ENCODE assay signal across 1 cellular context in the genomic region with DNA sequence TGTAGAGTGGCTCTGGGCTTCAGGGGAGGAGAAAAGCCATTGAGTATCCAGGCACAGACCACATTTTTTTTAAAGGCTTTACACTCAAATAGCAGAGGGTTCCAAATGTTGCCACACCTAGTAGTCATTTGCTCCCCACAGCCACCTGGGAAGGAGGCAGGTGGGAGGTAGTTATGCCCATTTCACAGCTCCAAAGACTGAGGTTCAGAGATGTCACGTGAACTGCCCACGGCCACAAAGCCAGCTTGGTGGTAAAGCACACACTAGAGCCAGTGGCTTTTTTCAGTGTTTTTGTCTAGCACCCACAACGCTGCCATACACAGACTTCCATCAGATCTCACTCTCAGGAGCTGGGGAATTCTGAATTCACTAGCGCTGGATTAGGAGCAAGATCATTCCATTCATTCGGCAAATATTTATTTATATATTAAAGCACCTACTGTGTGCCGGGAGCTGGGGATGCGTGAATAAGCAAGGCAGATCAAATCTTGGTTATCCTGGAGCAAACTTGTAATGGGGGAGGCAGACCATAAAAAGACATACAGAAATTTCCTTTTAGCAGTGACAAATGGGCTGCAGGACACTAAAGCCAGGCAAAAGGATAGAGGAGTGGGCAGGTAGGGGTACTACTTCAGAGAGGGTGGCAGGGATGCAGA.
TF ChIP-seq lines count a peak whose summit lies in the region.

No MANE protein-coding gene starts in this region.

TF ChIP-seq in GM12878, 131 proteins besides CTCF, POLR2A, EP300 and RAD21 (continued from another document):
- TF ChIP-seq, protein P1, sequence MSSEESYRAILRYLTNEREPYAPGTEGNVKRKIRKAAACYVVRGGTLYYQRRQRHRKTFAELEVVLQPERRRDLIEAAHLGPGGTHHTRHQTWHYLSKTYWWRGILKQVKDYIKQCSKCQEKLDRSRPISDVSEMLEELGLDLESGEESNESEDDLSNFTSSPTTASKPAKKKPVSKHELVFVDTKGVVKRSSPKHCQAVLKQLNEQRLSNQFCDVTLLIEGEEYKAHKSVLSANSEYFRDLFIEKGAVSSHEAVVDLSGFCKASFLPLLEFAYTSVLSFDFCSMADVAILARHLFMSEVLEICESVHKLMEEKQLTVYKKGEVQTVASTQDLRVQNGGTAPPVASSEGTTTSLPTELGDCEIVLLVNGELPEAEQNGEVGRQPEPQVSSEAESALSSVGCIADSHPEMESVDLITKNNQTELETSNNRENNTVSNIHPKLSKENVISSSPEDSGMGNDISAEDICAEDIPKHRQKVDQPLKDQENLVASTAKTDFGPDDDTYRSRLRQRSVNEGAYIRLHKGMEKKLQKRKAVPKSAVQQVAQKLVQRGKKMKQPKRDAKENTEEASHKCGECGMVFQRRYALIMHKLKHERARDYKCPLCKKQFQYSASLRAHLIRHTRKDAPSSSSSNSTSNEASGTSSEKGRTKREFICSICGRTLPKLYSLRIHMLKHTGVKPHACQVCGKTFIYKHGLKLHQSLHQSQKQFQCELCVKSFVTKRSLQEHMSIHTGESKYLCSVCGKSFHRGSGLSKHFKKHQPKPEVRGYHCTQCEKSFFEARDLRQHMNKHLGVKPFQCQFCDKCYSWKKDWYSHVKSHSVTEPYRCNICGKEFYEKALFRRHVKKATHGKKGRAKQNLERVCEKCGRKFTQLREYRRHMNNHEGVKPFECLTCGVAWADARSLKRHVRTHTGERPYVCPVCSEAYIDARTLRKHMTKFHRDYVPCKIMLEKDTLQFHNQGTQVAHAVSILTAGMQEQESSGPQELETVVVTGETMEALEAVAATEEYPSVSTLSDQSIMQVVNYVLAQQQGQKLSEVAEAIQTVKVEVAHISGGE (CRISPR knock-in tag; IDR thresholded peaks at IDR 0.05): no peak
- TF ChIP-seq ZNF217 (IDR thresholded peaks at IDR 0.05) (0 out of 2 replicates have a peak, but pooled peaks have one; percentile 45), ZNF207 (IDR thresholded peaks at IDR 0.05; ENCODE audit: borderline replicate concordance) (no peak), GATAD2B (conservative IDR thresholded peaks at IDR 0.05; ENCODE audit: low read depth) (0 out of 2 replicates have a peak, but pooled peaks have one; percentile 22), TAF1 (IDR thresholded peaks at IDR 0.05; ENCODE audit: borderline replicate concordance, low read depth, low read length) (no peak), EZH2 (IDR thresholded peaks at IDR 0.05; ENCODE audit: borderline replicate concordance, control insufficient read depth, low read depth, low read length) (no peak), FOXM1 (IDR thresholded peaks at IDR 0.05; ENCODE audit: low read depth, low read length) (no peak), MYB (IDR thresholded peaks at IDR 0.05; ENCODE audit: borderline replicate concordance, low read depth, low read length) (no peak), LARP7 (IDR thresholded peaks at IDR 0.05) (no peak), KLF5 (IDR thresholded peaks at IDR 0.05; ENCODE audit: partially characterized antibody) (no peak), BHLHE40 (IDR thresholded peaks at IDR 0.05; ENCODE audit: borderline replicate concordance in 1 of 2, low read depth in 2 of 2, low read length in 1 of 2) (peak in 1 of 2 experiments; percentile 66; a peak in 2 of 4 replicates), SMARCA5 (IDR thresholded peaks at IDR 0.05) (0 out of 2 replicates have a peak, but pooled peaks have one; percentile 49), DPF2 (IDR thresholded peaks at IDR 0.05) (peak; percentile 61), ZNF24 (IDR thresholded peaks at IDR 0.05) (no peak), KAT2A (conservative IDR thresholded peaks at IDR 0.05; ENCODE audit: control insufficient read depth, low read depth, low read length) (no peak)
- TF ChIP-seq, protein P2, sequence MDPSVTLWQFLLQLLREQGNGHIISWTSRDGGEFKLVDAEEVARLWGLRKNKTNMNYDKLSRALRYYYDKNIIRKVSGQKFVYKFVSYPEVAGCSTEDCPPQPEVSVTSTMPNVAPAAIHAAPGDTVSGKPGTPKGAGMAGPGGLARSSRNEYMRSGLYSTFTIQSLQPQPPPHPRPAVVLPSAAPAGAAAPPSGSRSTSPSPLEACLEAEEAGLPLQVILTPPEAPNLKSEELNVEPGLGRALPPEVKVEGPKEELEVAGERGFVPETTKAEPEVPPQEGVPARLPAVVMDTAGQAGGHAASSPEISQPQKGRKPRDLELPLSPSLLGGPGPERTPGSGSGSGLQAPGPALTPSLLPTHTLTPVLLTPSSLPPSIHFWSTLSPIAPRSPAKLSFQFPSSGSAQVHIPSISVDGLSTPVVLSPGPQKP (IDR thresholded peaks at IDR 0.05; ENCODE audit: low read depth, low read length): no peak
- TF ChIP-seq, protein P3, sequence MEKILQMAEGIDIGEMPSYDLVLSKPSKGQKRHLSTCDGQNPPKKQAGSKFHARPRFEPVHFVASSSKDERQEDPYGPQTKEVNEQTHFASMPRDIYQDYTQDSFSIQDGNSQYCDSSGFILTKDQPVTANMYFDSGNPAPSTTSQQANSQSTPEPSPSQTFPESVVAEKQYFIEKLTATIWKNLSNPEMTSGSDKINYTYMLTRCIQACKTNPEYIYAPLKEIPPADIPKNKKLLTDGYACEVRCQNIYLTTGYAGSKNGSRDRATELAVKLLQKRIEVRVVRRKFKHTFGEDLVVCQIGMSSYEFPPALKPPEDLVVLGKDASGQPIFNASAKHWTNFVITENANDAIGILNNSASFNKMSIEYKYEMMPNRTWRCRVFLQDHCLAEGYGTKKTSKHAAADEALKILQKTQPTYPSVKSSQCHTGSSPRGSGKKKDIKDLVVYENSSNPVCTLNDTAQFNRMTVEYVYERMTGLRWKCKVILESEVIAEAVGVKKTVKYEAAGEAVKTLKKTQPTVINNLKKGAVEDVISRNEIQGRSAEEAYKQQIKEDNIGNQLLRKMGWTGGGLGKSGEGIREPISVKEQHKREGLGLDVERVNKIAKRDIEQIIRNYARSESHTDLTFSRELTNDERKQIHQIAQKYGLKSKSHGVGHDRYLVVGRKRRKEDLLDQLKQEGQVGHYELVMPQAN (conservative IDR thresholded peaks at IDR 0.05): 0 out of 2 replicates have a peak, but pooled peaks have one; percentile 36
- TF ChIP-seq, protein P4, sequence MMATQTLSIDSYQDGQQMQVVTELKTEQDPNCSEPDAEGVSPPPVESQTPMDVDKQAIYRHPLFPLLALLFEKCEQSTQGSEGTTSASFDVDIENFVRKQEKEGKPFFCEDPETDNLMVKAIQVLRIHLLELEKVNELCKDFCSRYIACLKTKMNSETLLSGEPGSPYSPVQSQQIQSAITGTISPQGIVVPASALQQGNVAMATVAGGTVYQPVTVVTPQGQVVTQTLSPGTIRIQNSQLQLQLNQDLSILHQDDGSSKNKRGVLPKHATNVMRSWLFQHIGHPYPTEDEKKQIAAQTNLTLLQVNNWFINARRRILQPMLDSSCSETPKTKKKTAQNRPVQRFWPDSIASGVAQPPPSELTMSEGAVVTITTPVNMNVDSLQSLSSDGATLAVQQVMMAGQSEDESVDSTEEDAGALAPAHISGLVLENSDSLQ (IDR thresholded peaks at IDR 0.05): no peak
- TF ChIP-seq, protein P5, sequence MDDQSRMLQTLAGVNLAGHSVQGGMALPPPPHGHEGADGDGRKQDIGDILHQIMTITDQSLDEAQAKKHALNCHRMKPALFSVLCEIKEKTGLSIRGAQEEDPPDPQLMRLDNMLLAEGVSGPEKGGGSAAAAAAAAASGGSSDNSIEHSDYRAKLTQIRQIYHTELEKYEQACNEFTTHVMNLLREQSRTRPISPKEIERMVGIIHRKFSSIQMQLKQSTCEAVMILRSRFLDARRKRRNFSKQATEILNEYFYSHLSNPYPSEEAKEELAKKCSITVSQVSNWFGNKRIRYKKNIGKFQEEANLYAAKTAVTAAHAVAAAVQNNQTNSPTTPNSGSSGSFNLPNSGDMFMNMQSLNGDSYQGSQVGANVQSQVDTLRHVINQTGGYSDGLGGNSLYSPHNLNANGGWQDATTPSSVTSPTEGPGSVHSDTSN (IDR thresholded peaks at IDR 0.05; ENCODE audit: insufficient replicate concordance, low read depth, low read length): no peak
- TF ChIP-seq, protein P6, sequence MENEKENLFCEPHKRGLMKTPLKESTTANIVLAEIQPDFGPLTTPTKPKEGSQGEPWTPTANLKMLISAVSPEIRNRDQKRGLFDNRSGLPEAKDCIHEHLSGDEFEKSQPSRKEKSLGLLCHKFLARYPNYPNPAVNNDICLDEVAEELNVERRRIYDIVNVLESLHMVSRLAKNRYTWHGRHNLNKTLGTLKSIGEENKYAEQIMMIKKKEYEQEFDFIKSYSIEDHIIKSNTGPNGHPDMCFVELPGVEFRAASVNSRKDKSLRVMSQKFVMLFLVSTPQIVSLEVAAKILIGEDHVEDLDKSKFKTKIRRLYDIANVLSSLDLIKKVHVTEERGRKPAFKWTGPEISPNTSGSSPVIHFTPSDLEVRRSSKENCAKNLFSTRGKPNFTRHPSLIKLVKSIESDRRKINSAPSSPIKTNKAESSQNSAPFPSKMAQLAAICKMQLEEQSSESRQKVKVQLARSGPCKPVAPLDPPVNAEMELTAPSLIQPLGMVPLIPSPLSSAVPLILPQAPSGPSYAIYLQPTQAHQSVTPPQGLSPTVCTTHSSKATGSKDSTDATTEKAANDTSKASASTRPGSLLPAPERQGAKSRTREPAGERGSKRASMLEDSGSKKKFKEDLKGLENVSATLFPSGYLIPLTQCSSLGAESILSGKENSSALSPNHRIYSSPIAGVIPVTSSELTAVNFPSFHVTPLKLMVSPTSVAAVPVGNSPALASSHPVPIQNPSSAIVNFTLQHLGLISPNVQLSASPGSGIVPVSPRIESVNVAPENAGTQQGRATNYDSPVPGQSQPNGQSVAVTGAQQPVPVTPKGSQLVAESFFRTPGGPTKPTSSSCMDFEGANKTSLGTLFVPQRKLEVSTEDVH (IDR thresholded peaks at IDR 0.05; ENCODE audit: low read depth, partially characterized antibody): no peak
- TF ChIP-seq, protein P7, sequence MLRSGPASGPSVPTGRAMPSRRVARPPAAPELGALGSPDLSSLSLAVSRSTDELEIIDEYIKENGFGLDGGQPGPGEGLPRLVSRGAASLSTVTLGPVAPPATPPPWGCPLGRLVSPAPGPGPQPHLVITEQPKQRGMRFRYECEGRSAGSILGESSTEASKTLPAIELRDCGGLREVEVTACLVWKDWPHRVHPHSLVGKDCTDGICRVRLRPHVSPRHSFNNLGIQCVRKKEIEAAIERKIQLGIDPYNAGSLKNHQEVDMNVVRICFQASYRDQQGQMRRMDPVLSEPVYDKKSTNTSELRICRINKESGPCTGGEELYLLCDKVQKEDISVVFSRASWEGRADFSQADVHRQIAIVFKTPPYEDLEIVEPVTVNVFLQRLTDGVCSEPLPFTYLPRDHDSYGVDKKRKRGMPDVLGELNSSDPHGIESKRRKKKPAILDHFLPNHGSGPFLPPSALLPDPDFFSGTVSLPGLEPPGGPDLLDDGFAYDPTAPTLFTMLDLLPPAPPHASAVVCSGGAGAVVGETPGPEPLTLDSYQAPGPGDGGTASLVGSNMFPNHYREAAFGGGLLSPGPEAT (IDR thresholded peaks at IDR 0.05; ENCODE audit: low read depth): no peak
